ENCODE assay signal across 13 cellular contexts in genomic region chr6:127481628-127482027, GRCh38. TPM values are rescaled to one million over a fixed set of nuclear protein-coding genes. Genes with fewer than 3 reads are reported as not detected.
DNase-seq lines count a peak whose midpoint lies in the region; ATAC-seq and TF ChIP-seq lines count a peak whose summit lies in the region.
"Had no signal": no experiment of that assay in that cellular context is flagged by ENCODE, and none has a peak within 500 bp of the region (broad histone marks: within the 10 kb centered on the region; RNA-seq: fewer than 3 reads in every experiment).

No MANE protein-coding gene starts in this region.

- H3K9me3 ChIP-seq in left lung: no peaks in the 10 kb centered on the region
- H3K9me3 ChIP-seq in heart left ventricle: no peaks in the 10 kb centered on the region
- H3K9me3 ChIP-seq: ovary had no signal

- peaks cover 0 to 11% of the 10 kb centered on the region in 2 donors for H3K4me1 ChIP-seq in left lung
- peaks cover 0 to 16% (median 0%) of the 10 kb centered on the region in 12 donors for H3K4me1 ChIP-seq in heart left ventricle

- in situ Hi-C loops in Caki2 (cut with HindIII; ENCODE audit: low pct_unique_long_range_greater_than_20kb, low sequenced_read_pairs): no loop called here

- intact Hi-C loops in left lung (cut with DNase I) (no loop called here), heart left ventricle (cut with DNase I) (no loop called here)

- TF ChIP-seq POLR2A in heart left ventricle (IDR thresholded peaks at IDR 0.05): no peak

- TF ChIP-seq CTCF in cardiac fibroblast (IDR thresholded peaks at IDR 0.05; ENCODE audit: low read depth, low read length) (no peak), left lung (IDR thresholded peaks at IDR 0.05) (no peak), heart left ventricle (IDR thresholded peaks at IDR 0.05) (no peak)

- H3K4me3 ChIP-seq in cardiac fibroblast (replicated peaks in 1 of 2; ENCODE audit: low read depth in 2 of 2, low read length in 2 of 2): no peak overlapping the region
- no peak overlapping the region for H3K4me3 ChIP-seq in left lung
- no peak overlapping the region for H3K4me3 ChIP-seq in heart left ventricle
- H3K4me3 ChIP-seq: ovary had no signal

- H3K27me3 ChIP-seq in left lung (no peaks in the 10 kb centered on the region), heart left ventricle (no peaks in the 10 kb centered on the region)
- H3K27me3 ChIP-seq: ovary had no signal

- WGBS in heart left ventricle, 4 donors: 59 to 69% (median 62%) methylated on average over 4 of the region's 4 CpGs

- peak overlapping the region; percentile 9 to 30 for H3K27ac ChIP-seq in left lung
- H3K27ac ChIP-seq in heart left ventricle: no peak overlapping the region
- H3K27ac ChIP-seq: ovary had no signal

- DNase-seq in Caki2 (ENCODE audit: low read depth): peak; percentile 89
- DNase-seq in M059J (ENCODE audit: low read depth): peak; percentile 97
- peak; percentile 48 to 62 for DNase-seq in cardiac fibroblast (ENCODE audit: low read depth in 2 of 2)
- no peak for DNase-seq in left lung
- DNase-seq in heart left ventricle: no peak
- no peak for DNase-seq in activated CD4-positive, alpha-beta T cell treated with anti-CD3 and anti-CD28 coated beads for 48 hours
- DNase-seq in MV-4-11 (lab: John Stamatoyannopoulos, UW): no peak
- no peak for DNase-seq in activated CD4-positive, CD25-positive, alpha-beta regulatory T cell (lab: John Stamatoyannopoulos, UW)
- DNase-seq: AML-193, Karpas-422, NCI-H2081 treated with DMSO at 0.1 percent for 48 hours, ovary, T-helper 9 cell had no signal

- ATAC-seq in left lung (peak; percentile 70), heart left ventricle (no peak)

- H3K36me3 ChIP-seq in left lung: no peaks in the 10 kb centered on the region
- H3K36me3 ChIP-seq in heart left ventricle: peaks cover 0 to 4% (median 0%) of the 10 kb centered on the region in 9 donors
- H3K36me3 ChIP-seq: ovary had no signal

RNA-seq across cellular contexts. Expression of gene KIAA0408, which starts 22.4 kb away (rescaled TPM):
- total RNA-seq in Caki2 (2014; rRNA removed; shearing (Covaris generic); ENCODE audit: low replicate concordance): 0.14 TPM in 1 of 2 replicates, not detected in the other
- total RNA-seq in M059J (2014; rRNA removed; shearing (Covaris generic)): 2.2 and 3.0 TPM in 2 replicates
- total RNA-seq in left lung: 10 to 100 TPM; 19.1 to 50.0 TPM
- 1 to 10 TPM in 6 of 9 donors, under 1 TPM in 3; 0.28 to 3.3 (median 1.2) TPM for total RNA-seq in heart left ventricle
- under 1 TPM; 0.39 to 0.57 TPM for polyA plus RNA-seq in heart left ventricle

Comparison
In these comparisons a context has a peak if more than half of its experiments do, and no peak if none do; other contexts are left out.
1. DNase-seq: peak in Caki2 (single experiment), M059J (single experiment) and cardiac fibroblast (2 of 2); none in left lung (0 of 2), heart left ventricle (0 of 5), activated CD4-positive, alpha-beta T cell treated with anti-CD3 and anti-CD28 coated beads for 48 hours (single experiment), MV-4-11 (single experiment) and activated CD4-positive, CD25-positive, alpha-beta regulatory T cell (0 of 4).
2. H3K27ac ChIP-seq: peak in left lung (2 of 2); none in heart left ventricle (0 of 12).